In the genomic region with DNA sequence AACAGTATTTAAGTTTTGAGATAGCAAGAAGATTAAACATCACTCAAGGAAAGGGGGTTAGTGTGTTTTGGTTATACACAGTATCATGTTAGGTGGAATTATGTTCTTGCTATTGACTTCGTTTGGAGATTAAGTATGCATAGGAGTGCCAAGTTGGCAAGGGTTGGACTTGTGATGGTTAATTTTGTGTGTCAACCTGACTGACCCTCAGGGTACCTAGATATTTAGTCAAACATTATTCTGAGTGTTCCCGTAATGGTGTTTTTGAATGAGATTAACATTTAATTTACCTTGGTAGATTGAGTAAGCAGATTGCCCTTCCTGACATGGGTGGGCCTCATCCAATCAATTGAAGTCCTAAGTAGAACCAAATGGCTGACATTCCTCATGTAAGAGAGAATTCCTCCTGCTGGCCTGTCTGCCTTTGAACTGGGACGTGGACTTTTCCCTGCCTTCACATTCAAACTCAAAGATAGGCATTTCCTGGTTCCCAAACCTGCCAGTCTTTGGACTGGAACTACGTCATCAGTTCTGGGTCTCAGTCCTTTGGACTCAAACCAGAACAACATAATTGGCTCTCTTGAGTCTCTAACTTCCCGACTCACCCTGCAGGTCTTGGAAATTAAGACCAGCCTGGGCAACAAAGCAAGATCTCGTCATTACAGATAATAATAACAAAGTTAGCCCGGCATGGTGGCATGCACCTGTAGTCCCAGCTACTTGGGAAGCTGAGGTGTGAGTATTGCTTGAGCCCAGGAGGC, we compare ENCODE assay signal across 1 cellular context.
TF ChIP-seq lines count a peak whose summit lies in the region.

No MANE protein-coding gene starts in this region.

TF ChIP-seq in HepG2, 621 proteins besides CTCF, POLR2A, EP300 and RAD21 (continued from another document):
- TF ChIP-seq, protein P1, sequence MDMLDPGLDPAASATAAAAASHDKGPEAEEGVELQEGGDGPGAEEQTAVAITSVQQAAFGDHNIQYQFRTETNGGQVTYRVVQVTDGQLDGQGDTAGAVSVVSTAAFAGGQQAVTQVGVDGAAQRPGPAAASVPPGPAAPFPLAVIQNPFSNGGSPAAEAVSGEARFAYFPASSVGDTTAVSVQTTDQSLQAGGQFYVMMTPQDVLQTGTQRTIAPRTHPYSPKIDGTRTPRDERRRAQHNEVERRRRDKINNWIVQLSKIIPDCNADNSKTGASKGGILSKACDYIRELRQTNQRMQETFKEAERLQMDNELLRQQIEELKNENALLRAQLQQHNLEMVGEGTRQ (IDR thresholded peaks at IDR 0.05; ENCODE audit: low read depth, low read length) = no peak
- TF ChIP-seq, protein P1 (CRISPR knock-in tag; IDR thresholded peaks at IDR 0.05; ENCODE audit: borderline replicate concordance) = no peak
- no peak for TF ChIP-seq ZNF230 (CRISPR knock-in tag; IDR thresholded peaks at IDR 0.05)
- peak; percentile 32; the same call in 1 of the 2 replicates for TF ChIP-seq TBX3 (IDR thresholded peaks at IDR 0.05; ENCODE audit: borderline replicate concordance)
- TF ChIP-seq TBX2 (CRISPR knock-in tag; IDR thresholded peaks at IDR 0.05; ENCODE audit: borderline replicate concordance) = peak; percentile 84
- 0 out of 2 replicates have a peak, but pooled peaks have one; percentile 17 for TF ChIP-seq CEBPG (CRISPR knock-in tag; IDR thresholded peaks at IDR 0.05)
- TF ChIP-seq, protein P2, sequence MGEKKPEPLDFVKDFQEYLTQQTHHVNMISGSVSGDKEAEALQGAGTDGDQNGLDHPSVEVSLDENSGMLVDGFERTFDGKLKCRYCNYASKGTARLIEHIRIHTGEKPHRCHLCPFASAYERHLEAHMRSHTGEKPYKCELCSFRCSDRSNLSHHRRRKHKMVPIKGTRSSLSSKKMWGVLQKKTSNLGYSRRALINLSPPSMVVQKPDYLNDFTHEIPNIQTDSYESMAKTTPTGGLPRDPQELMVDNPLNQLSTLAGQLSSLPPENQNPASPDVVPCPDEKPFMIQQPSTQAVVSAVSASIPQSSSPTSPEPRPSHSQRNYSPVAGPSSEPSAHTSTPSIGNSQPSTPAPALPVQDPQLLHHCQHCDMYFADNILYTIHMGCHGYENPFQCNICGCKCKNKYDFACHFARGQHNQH (CRISPR knock-in tag; IDR thresholded peaks at IDR 0.05) = peak; percentile 62
- 0 out of 2 replicates have a peak, but pooled peaks have one; percentile 51 for TF ChIP-seq BRD4 (CRISPR knock-in tag; IDR thresholded peaks at IDR 0.05)
- peak; percentile 66 for TF ChIP-seq KDM6A (CRISPR knock-in tag; IDR thresholded peaks at IDR 0.05; ENCODE audit: low read depth)
- TF ChIP-seq, protein P3, sequence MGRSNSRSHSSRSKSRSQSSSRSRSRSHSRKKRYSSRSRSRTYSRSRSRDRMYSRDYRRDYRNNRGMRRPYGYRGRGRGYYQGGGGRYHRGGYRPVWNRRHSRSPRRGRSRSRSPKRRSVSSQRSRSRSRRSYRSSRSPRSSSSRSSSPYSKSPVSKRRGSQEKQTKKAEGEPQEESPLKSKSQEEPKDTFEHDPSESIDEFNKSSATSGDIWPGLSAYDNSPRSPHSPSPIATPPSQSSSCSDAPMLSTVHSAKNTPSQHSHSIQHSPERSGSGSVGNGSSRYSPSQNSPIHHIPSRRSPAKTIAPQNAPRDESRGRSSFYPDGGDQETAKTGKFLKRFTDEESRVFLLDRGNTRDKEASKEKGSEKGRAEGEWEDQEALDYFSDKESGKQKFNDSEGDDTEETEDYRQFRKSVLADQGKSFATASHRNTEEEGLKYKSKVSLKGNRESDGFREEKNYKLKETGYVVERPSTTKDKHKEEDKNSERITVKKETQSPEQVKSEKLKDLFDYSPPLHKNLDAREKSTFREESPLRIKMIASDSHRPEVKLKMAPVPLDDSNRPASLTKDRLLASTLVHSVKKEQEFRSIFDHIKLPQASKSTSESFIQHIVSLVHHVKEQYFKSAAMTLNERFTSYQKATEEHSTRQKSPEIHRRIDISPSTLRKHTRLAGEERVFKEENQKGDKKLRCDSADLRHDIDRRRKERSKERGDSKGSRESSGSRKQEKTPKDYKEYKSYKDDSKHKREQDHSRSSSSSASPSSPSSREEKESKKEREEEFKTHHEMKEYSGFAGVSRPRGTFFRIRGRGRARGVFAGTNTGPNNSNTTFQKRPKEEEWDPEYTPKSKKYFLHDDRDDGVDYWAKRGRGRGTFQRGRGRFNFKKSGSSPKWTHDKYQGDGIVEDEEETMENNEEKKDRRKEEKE (IDR thresholded peaks at IDR 0.05) = no peak
- TF ChIP-seq ERF (CRISPR knock-in tag; IDR thresholded peaks at IDR 0.05) = peak; percentile 60
- TF ChIP-seq ZFP37 (CRISPR knock-in tag; IDR thresholded peaks at IDR 0.05; ENCODE audit: borderline replicate concordance) = no peak
- TF ChIP-seq, protein P4, sequence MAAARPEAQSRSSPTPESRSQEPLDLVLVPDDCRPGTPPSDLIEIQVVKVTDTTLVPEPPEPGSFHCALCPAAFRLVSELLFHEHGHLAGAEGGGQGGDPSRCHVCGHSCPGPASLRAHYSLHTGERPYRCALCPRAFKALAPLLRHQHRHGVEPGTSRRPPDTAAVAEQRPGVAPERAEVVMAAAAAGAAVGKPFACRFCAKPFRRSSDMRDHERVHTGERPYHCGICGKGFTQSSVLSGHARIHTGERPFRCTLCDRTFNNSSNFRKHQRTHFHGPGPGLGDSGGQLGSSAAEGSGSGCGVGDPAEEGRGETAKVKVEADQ (CRISPR knock-in tag; IDR thresholded peaks at IDR 0.05; ENCODE audit: borderline replicate concordance) = peak; percentile 56; the same call in 1 of the 2 replicates
- TF ChIP-seq KLF15 (CRISPR knock-in tag; IDR thresholded peaks at IDR 0.05; ENCODE audit: borderline replicate concordance) = no peak
- 0 out of 2 replicates have a peak, but pooled peaks have one; percentile 51 for TF ChIP-seq TARDBP (CRISPR knock-in tag; IDR thresholded peaks at IDR 0.05)
- 0 out of 2 replicates have a peak, but pooled peaks have one; percentile 31 for TF ChIP-seq THAP11 (CRISPR knock-in tag; IDR thresholded peaks at IDR 0.05)
- no peak for TF ChIP-seq ZNF607 (CRISPR knock-in tag; IDR thresholded peaks at IDR 0.05; ENCODE audit: borderline replicate concordance)
- TF ChIP-seq NRL (CRISPR knock-in tag; IDR thresholded peaks at IDR 0.05; ENCODE audit: borderline replicate concordance) = no peak
- no peak for TF ChIP-seq ZZZ3 (CRISPR knock-in tag; IDR thresholded peaks at IDR 0.05; ENCODE audit: borderline replicate concordance)
- TF ChIP-seq GABPB1 (CRISPR knock-in tag; IDR thresholded peaks at IDR 0.05) = no peak
- peak; percentile 44; the same call in 1 of the 2 replicates for TF ChIP-seq REPIN1 (CRISPR knock-in tag; IDR thresholded peaks at IDR 0.05; ENCODE audit: borderline replicate concordance, low read depth)
- peak; percentile 48 for TF ChIP-seq ZMYM3 (CRISPR knock-in tag; IDR thresholded peaks at IDR 0.05)
- TF ChIP-seq ESRRA (CRISPR knock-in tag; IDR thresholded peaks at IDR 0.05; ENCODE audit: low read depth) = peak; percentile 52; the same call in 1 of the 2 replicates
- TF ChIP-seq DNMT1 (CRISPR knock-in tag; IDR thresholded peaks at IDR 0.05) = no peak
- TF ChIP-seq, protein P5, sequence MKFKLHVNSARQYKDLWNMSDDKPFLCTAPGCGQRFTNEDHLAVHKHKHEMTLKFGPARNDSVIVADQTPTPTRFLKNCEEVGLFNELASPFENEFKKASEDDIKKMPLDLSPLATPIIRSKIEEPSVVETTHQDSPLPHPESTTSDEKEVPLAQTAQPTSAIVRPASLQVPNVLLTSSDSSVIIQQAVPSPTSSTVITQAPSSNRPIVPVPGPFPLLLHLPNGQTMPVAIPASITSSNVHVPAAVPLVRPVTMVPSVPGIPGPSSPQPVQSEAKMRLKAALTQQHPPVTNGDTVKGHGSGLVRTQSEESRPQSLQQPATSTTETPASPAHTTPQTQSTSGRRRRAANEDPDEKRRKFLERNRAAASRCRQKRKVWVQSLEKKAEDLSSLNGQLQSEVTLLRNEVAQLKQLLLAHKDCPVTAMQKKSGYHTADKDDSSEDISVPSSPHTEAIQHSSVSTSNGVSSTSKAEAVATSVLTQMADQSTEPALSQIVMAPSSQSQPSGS (CRISPR knock-in tag; IDR thresholded peaks at IDR 0.05) = peak; percentile 81
- peak; percentile 61 for TF ChIP-seq HOXA3 (CRISPR knock-in tag; IDR thresholded peaks at IDR 0.05)
- TF ChIP-seq, protein P6, sequence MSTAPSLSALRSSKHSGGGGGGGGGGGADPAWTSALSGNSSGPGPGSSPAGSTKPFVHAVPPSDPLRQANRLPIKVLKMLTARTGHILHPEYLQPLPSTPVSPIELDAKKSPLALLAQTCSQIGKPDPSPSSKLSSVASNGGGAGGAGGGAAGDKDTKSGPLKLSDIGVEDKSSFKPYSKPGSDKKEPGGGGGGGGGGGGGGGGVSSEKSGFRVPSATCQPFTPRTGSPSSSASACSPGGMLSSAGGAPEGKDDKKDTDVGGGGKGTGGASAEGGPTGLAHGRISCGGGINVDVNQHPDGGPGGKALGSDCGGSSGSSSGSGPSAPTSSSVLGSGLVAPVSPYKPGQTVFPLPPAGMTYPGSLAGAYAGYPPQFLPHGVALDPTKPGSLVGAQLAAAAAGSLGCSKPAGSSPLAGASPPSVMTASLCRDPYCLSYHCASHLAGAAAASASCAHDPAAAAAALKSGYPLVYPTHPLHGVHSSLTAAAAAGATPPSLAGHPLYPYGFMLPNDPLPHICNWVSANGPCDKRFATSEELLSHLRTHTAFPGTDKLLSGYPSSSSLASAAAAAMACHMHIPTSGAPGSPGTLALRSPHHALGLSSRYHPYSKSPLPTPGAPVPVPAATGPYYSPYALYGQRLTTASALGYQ (CRISPR knock-in tag; IDR thresholded peaks at IDR 0.05) = peak; percentile 55; the same call in 1 of the 2 replicates
- TF ChIP-seq ZNF121 (CRISPR knock-in tag; IDR thresholded peaks at IDR 0.05) = no peak
- no peak for TF ChIP-seq RORA (CRISPR knock-in tag; IDR thresholded peaks at IDR 0.05)
- TF ChIP-seq FOXO1 (CRISPR knock-in tag; IDR thresholded peaks at IDR 0.05) = peak; percentile 52; the same call in 1 of the 2 replicates
- 0 out of 2 replicates have a peak, but pooled peaks have one; percentile 7 for TF ChIP-seq SOX13 (IDR thresholded peaks at IDR 0.05)
- TF ChIP-seq SOX13 (CRISPR knock-in tag; conservative IDR thresholded peaks at IDR 0.05 in 1 of 2, IDR thresholded peaks at IDR 0.05 in 1 of 2) = peak in 1 of 2 experiments; percentile 62; a peak in 1 of 4 replicates
- TF ChIP-seq, protein P7, sequence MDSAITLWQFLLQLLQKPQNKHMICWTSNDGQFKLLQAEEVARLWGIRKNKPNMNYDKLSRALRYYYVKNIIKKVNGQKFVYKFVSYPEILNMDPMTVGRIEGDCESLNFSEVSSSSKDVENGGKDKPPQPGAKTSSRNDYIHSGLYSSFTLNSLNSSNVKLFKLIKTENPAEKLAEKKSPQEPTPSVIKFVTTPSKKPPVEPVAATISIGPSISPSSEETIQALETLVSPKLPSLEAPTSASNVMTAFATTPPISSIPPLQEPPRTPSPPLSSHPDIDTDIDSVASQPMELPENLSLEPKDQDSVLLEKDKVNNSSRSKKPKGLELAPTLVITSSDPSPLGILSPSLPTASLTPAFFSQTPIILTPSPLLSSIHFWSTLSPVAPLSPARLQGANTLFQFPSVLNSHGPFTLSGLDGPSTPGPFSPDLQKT (CRISPR knock-in tag; IDR thresholded peaks at IDR 0.05; ENCODE audit: borderline replicate concordance) = no peak
- peak; percentile 75; the same call in 1 of the 2 replicates for TF ChIP-seq MEIS2 (CRISPR knock-in tag; IDR thresholded peaks at IDR 0.05)
- TF ChIP-seq CREM (IDR thresholded peaks at IDR 0.05) = peak; percentile 90
- no peak for TF ChIP-seq CREM (CRISPR knock-in tag; IDR thresholded peaks at IDR 0.05)
- TF ChIP-seq ZNF761 (CRISPR knock-in tag; conservative IDR thresholded peaks at IDR 0.05) = 0 out of 2 replicates have a peak, but pooled peaks have one; percentile 45
- TF ChIP-seq ZNF720 (CRISPR knock-in tag; IDR thresholded peaks at IDR 0.05) = no peak
- no peak for TF ChIP-seq SNAPC2 (CRISPR knock-in tag; IDR thresholded peaks at IDR 0.05)
- 0 out of 2 replicates have a peak, but pooled peaks have one; percentile 32 for TF ChIP-seq ZNF569 (CRISPR knock-in tag; IDR thresholded peaks at IDR 0.05; ENCODE audit: borderline replicate concordance)
- TF ChIP-seq POLR2AphosphoS2 (IDR thresholded peaks at IDR 0.05; ENCODE audit: low read depth, low read length) = no peak
- TF ChIP-seq, protein P8, sequence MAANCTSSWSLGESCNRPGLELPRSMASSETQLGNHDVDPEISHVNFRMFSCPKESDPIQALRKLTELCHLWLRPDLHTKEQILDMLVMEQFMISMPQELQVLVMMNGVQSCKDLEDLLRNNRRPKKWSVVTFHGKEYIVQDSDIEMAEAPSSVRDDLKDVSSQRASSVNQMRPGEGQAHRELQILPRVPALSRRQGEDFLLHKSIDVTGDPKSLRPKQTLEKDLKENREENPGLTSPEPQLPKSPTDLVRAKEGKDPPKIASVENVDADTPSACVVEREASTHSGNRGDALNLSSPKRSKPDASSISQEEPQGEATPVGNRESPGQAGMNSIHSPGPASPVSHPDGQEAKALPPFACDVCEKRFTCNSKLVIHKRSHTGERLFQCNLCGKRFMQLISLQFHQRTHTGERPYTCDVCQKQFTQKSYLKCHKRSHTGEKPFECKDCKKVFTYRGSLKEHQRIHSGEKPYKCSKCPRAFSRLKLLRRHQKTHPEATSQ (CRISPR knock-in tag; IDR thresholded peaks at IDR 0.05; ENCODE audit: borderline replicate concordance) = no peak
